Comparison of ENCODE assay signal across 12 cellular contexts in genomic region chr1:36486436-36487335, GRCh38. TPM values are rescaled to one million over a fixed set of nuclear protein-coding genes. Genes with fewer than 3 reads are reported as not detected.
A peak's percentile ranks its signal among the peaks of the same experiment; 100 is the strongest.
DNase-seq lines count a peak whose midpoint lies in the region; ATAC-seq and TF ChIP-seq lines count a peak whose summit lies in the region.
"Had no signal": no experiment of that assay in that cellular context is flagged by ENCODE, and none has a peak within 500 bp of the region (broad histone marks: within the 10 kb centered on the region; RNA-seq: fewer than 3 reads in every experiment).

No MANE protein-coding gene starts in this region.

- H3K36me3 Mint-ChIP-seq in activated T-helper 17 cell treated with anti-CD3 and anti-CD28 coated beads, Interleukin-2, amount 50 U/mL, for 72 hours (ENCODE audit: low read depth), result no peaks in the 10 kb centered on the region

- intact Hi-C loops in adrenal gland (cut with DNase I) (no loop called here), right lobe of liver (cut with DNase I) (no loop called here)

- H3K4me1 Mint-ChIP-seq in activated T-helper 17 cell treated with anti-CD3 and anti-CD28 coated beads, Interleukin-2, amount 50 U/mL, for 72 hours, result no peaks in the 10 kb centered on the region

- 48 to 69% (median 52%) methylated on average over 11 to 17 of the region's 17 CpGs for WGBS in adrenal gland, 4 donors
- WGBS in right lobe of liver (ENCODE audit: insufficient coverage, low coverage, low lambda C conversion rate, missing lambda C conversion rate), result 21% methylated on average over 12 of the region's 17 CpGs

- no peaks in the 10 kb centered on the region for H3K4me1 ChIP-seq in adrenal gland (replicated peaks in 1 of 2)
- H3K4me1 ChIP-seq in right lobe of liver, result peaks cover 0 to 18% (median 9%) of the 10 kb centered on the region in 4 donors
- H3K4me1 ChIP-seq: SJCRH30 had no signal

- H3K27me3 ChIP-seq in adrenal gland (no peaks in the 10 kb centered on the region), right lobe of liver (no peaks in the 10 kb centered on the region)
- H3K27me3 ChIP-seq: cardiac muscle cell had no signal

- peaks cover 9% of the 10 kb centered on the region for H3K27me3 Mint-ChIP-seq in activated T-helper 17 cell treated with anti-CD3 and anti-CD28 coated beads, Interleukin-2, amount 50 U/mL, for 72 hours

- no peaks in the 10 kb centered on the region for H3K9me3 Mint-ChIP-seq in activated T-helper 17 cell treated with anti-CD3 and anti-CD28 coated beads, Interleukin-2, amount 50 U/mL, for 72 hours

- no peak for TF ChIP-seq CTCF in adrenal gland (IDR thresholded peaks at IDR 0.05)
- TF ChIP-seq CTCF in right lobe of liver (IDR thresholded peaks at IDR 0.05), result no peak

- H3K4me3 Mint-ChIP-seq in activated T-helper 17 cell treated with anti-CD3 and anti-CD28 coated beads, Interleukin-2, amount 50 U/mL, for 72 hours, result no peak overlapping the region

- H3K4me3 ChIP-seq in adrenal gland (no peak overlapping the region), right lobe of liver (peak overlapping the region in 1 of 3 donors; percentile 5)
- H3K4me3 ChIP-seq: cardiac muscle cell, SJCRH30 had no signal

- ATAC-seq in right lobe of liver (peak; percentile 84 to 94 (median 88)), GM19452 (IDR thresholded peaks at IDR 0.05; ENCODE audit: unreplicated experiment) (no peak)
- no peak for ATAC-seq in activated T-helper 17 cell treated with anti-CD3 and anti-CD28 coated beads, Interleukin-2, amount 50 U/mL, for 72 hours (replicated peaks)

- H3K9me3 ChIP-seq in adrenal gland (replicated peaks in 1 of 3) (no peaks in the 10 kb centered on the region), right lobe of liver (no peaks in the 10 kb centered on the region)
- H3K9me3 ChIP-seq: SJCRH30 had no signal

- DNase-seq in DMS79 treated with DMSO at 0.1 percent for 48 hours (lab: John Stamatoyannopoulos, UW), result peak; percentile 25
- DNase-seq in DMS79 (lab: John Stamatoyannopoulos, UW), result no peak
- peak; percentile 44 to 81 (median 67) for DNase-seq in adrenal gland
- DNase-seq in right lobe of liver, result peak; percentile 89 to 95 (median 93)
- peak; percentile 84 for DNase-seq in ureter (ENCODE audit: low spot score)
- DNase-seq in RKO (ENCODE audit: low spot score), result no peak
- DNase-seq: occipital lobe had no signal

- no peaks in the 10 kb centered on the region for H3K36me3 ChIP-seq in adrenal gland (replicated peaks in 1 of 2)
- H3K36me3 ChIP-seq in right lobe of liver, result no peaks in the 10 kb centered on the region
- H3K36me3 ChIP-seq: cardiac muscle cell, SJCRH30 had no signal

- H3K27ac ChIP-seq in adrenal gland (peak overlapping the region in 4 of 5 donors; percentile 6 to 86 (median 28)), right lobe of liver (peak overlapping the region; percentile 53 to 79 (median 72))
- H3K27ac ChIP-seq: 22Rv1, cardiac muscle cell, SJCRH30 had no signal

- H3K27ac Mint-ChIP-seq in activated T-helper 17 cell treated with anti-CD3 and anti-CD28 coated beads, Interleukin-2, amount 50 U/mL, for 72 hours, result no peak overlapping the region

- TF ChIP-seq POLR2A in adrenal gland (IDR thresholded peaks at IDR 0.05), result no peak
- TF ChIP-seq POLR2A in right lobe of liver (IDR thresholded peaks at IDR 0.05), result no peak

RNA-seq across cellular contexts. Expression of gene CSF3R, which starts 4.0 kb away (rescaled TPM):
- total RNA-seq in adrenal gland (10 to 100 TPM in 4 of 8 donors, 1 to 10 TPM in 4; 4.6 to 21.7 (median 11.1) TPM), right lobe of liver (10 to 100 TPM in 3 of 6 experiments, 1 to 10 TPM in 3; 4.1 to 14.0 (median 9.5) TPM), ureter (13.7 TPM)
- polyA plus RNA-seq in adrenal gland, result 10 to 100 TPM in 2 of 3 donors, 1 to 10 TPM in 1; 2.3 to 24.5 (median 13.9) TPM
- under 1 TPM in 1 of 2 donors, not detected in 1; 0.90 TPM for total RNA-seq in activated T-helper 17 cell treated with anti-CD3 and anti-CD28 coated beads, Interleukin-2, amount 50 U/mL, for 72 hours
- total RNA-seq: SJCRH30 had no signal

RNA-seq across cellular contexts. Expression of gene MRPS15, which starts 22.5 kb away (rescaled TPM):
- total RNA-seq in adrenal gland (100 to 1,000 TPM in 1 of 8 donors, 10 to 100 TPM in 7; 49.8 to 116 (median 68.8) TPM), right lobe of liver (10 to 100 TPM; 44.9 to 63.6 (median 55.1) TPM), ureter (59.9 TPM)
- 100 to 1,000 TPM; 156 to 287 (median 256) TPM for polyA plus RNA-seq in adrenal gland
- total RNA-seq in activated T-helper 17 cell treated with anti-CD3 and anti-CD28 coated beads, Interleukin-2, amount 50 U/mL, for 72 hours, result 100 to 1,000 TPM in 1 of 2 donors, 10 to 100 TPM in 1; 57.3 to 128 TPM

RNA-seq across cellular contexts. Expression of gene OSCP1, which starts 36.4 kb away (rescaled TPM):
- total RNA-seq in adrenal gland (10 to 100 TPM in 5 of 8 donors, 1 to 10 TPM in 3; 5.5 to 17.5 (median 10.7) TPM), right lobe of liver (1 to 10 TPM in 5 of 6 experiments, under 1 TPM in 1; 0.40 to 4.9 (median 1.7) TPM), ureter (13.4 TPM)
- polyA plus RNA-seq in adrenal gland, result 10 to 100 TPM; 11.1 to 20.5 (median 14.1) TPM
- total RNA-seq in activated T-helper 17 cell treated with anti-CD3 and anti-CD28 coated beads, Interleukin-2, amount 50 U/mL, for 72 hours, result 1 to 10 TPM; 1.5 to 1.8 TPM

Comparison
In these comparisons a context has a peak if more than half of its experiments do, and no peak if none do; other contexts are left out.
1. DNase-seq: peak in DMS79 treated with DMSO at 0.1 percent for 48 hours (single experiment), adrenal gland (7 of 7), right lobe of liver (3 of 3) and ureter (single experiment); none in DMS79 (single experiment) and RKO (single experiment).
2. ATAC-seq: peak in right lobe of liver (4 of 4); none in activated T-helper 17 cell treated with anti-CD3 and anti-CD28 coated beads, Interleukin-2, amount 50 U/mL, for 72 hours (single experiment) and GM19452 (single experiment).